8 cellular contexts compared by ENCODE assay signal in the genomic region with DNA sequence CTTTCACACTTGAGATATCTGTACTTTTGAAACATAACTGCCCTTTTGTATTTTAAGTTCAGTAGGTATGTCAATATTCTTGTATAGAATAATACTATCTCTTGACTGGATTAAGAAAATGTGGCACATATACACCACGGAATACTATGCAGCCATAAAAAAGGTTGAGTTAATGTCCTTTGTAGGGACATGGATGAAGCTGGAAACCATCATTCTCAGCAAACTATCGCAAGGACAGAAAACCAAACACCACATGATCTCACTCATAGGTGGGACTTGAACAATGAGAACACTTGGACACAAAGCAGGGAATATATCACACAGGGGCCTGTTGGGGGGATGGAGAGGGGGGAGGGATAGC. TPM values are rescaled to one million over a fixed set of nuclear protein-coding genes. Genes with fewer than 3 reads are reported as not detected.
DNase-seq lines count a peak whose midpoint lies in the region; ATAC-seq and TF ChIP-seq lines count a peak whose summit lies in the region.
"Not testable (repeated sequence)": the region's sequence is repeated elsewhere in the genome, so short reads cannot be mapped to it uniquely, and the experiment has no call there.

No MANE protein-coding gene starts in this region.

- H3K9ac ChIP-seq in endocrine pancreas (ENCODE audit: control insufficient read depth, insufficient read depth, low read length), result not testable (repeated sequence)

- H3K27ac ChIP-seq in CD4-positive, alpha-beta T cell (ENCODE audit: low read depth, low read length), result not testable (repeated sequence)
- peak overlapping the region in 3 of 4 donors; percentile 5 to 98 (median 94) for H3K27ac ChIP-seq in upper lobe of left lung

- CTCF ChIA-PET in CD4-positive, alpha-beta T cell (lab: Charles Lee); activated naive CD4-positive, alpha-beta T cell treated with anti-CD3 and anti-CD28 coated beads, Interleukin-2, amount 10 ng/mL, durations not matched to agents 7 days and 5 days (lab: Charles Lee): not testable (repeated sequence)

- H3K4me3 ChIP-seq in endocrine pancreas (ENCODE audit: control insufficient read depth, insufficient read depth, low read length), result peak overlapping the region; percentile 68
- not testable (repeated sequence) for H3K4me3 ChIP-seq in upper lobe of left lung

- H3K27me3 Mint-ChIP-seq in CD4-positive, alpha-beta T cell; HFFc6 (ENCODE audit: insufficient read depth); neural crest cell (ENCODE audit: low read depth): not testable (repeated sequence)
- peaks cover 50% of the 10 kb centered on the region for H3K27me3 Mint-ChIP-seq in activated CD4-positive, alpha-beta T cell treated with anti-CD3 and anti-CD28 coated beads, Interleukin-2, amount 10 ng/mL, durations not matched to agents 24 days and 14 days
- H3K27me3 Mint-ChIP-seq in activated naive CD4-positive, alpha-beta T cell treated with anti-CD3 and anti-CD28 coated beads, Interleukin-2, amount 10 ng/mL, durations not matched to agents 7 days and 5 days, result peaks cover 53% of the 10 kb centered on the region
- peaks cover 32% of the 10 kb centered on the region for H3K27me3 Mint-ChIP-seq in memory B cell

- H3K9me3 Mint-ChIP-seq in CD4-positive, alpha-beta T cell; HFFc6; neural crest cell: not testable (repeated sequence)
- peaks cover 22% of the 10 kb centered on the region for H3K9me3 Mint-ChIP-seq in activated CD4-positive, alpha-beta T cell treated with anti-CD3 and anti-CD28 coated beads, Interleukin-2, amount 10 ng/mL, durations not matched to agents 24 days and 14 days
- peaks cover 11% of the 10 kb centered on the region for H3K9me3 Mint-ChIP-seq in activated naive CD4-positive, alpha-beta T cell treated with anti-CD3 and anti-CD28 coated beads, Interleukin-2, amount 10 ng/mL, durations not matched to agents 7 days and 5 days
- H3K9me3 Mint-ChIP-seq in memory B cell, result peaks cover 12% of the 10 kb centered on the region

- not testable (repeated sequence) for H3K4me1 ChIP-seq in endocrine pancreas (ENCODE audit: control insufficient read depth, insufficient read depth, low read length)
- peaks cover 4 to 18% (median 14%) of the 10 kb centered on the region in 4 donors for H3K4me1 ChIP-seq in upper lobe of left lung

- peak overlapping the region; percentile 80 for H3K27ac Mint-ChIP-seq in CD4-positive, alpha-beta T cell
- peak overlapping the region; percentile 95 for H3K27ac Mint-ChIP-seq in HFFc6
- H3K27ac Mint-ChIP-seq in activated CD4-positive, alpha-beta T cell treated with anti-CD3 and anti-CD28 coated beads, Interleukin-2, amount 10 ng/mL, durations not matched to agents 24 days and 14 days, result peak overlapping the region; percentile 46
- H3K27ac Mint-ChIP-seq in activated naive CD4-positive, alpha-beta T cell treated with anti-CD3 and anti-CD28 coated beads, Interleukin-2, amount 10 ng/mL, durations not matched to agents 7 days and 5 days; memory B cell; neural crest cell (ENCODE audit: unreplicated experiment): not testable (repeated sequence)

- not testable (repeated sequence) for H3K9me3 ChIP-seq in CD4-positive, alpha-beta T cell (ENCODE audit: control insufficient read depth, low read length); endocrine pancreas (ENCODE audit: control insufficient read depth, low read length); upper lobe of left lung

- DNase-seq in CD4-positive, alpha-beta T cell; HFFc6; activated CD4-positive, alpha-beta T cell treated with anti-CD3 and anti-CD28 coated beads, Interleukin-2, amount 10 ng/mL, durations not matched to agents 24 days and 14 days; activated naive CD4-positive, alpha-beta T cell treated with anti-CD3 and anti-CD28 coated beads, Interleukin-2, amount 10 ng/mL, durations not matched to agents 7 days and 5 days; memory B cell (ENCODE audit: low spot score in 2 of 2); neural crest cell (ENCODE audit: low read depth, low spot score); upper lobe of left lung: not testable (repeated sequence)

- intact Hi-C loops in CD4-positive, alpha-beta T cell (cut with DNase I, micrococcal nuclease), result loop anchor here in 1 of 2 experiments (10.0 kb wide), 1 partner anchor 248 kb away; no protein-coding TSS in a partner anchor
- intact Hi-C loops in activated CD4-positive, alpha-beta T cell treated with anti-CD3 and anti-CD28 coated beads, Interleukin-2, amount 10 ng/mL, durations not matched to agents 24 days and 14 days (cut with micrococcal nuclease), result loop anchor here (5.0 kb wide), 2 partner anchors 61 to 266 kb away; no protein-coding TSS in a partner anchor

- peak overlapping the region; percentile 97 for H3K4me3 Mint-ChIP-seq in CD4-positive, alpha-beta T cell
- H3K4me3 Mint-ChIP-seq in HFFc6 (peak overlapping the region; percentile 89; the same call in 1 of the 2 replicates), memory B cell (peak overlapping the region; percentile 40), neural crest cell (peak overlapping the region; percentile 99)
- peak overlapping the region; percentile 39 for H3K4me3 Mint-ChIP-seq in activated CD4-positive, alpha-beta T cell treated with anti-CD3 and anti-CD28 coated beads, Interleukin-2, amount 10 ng/mL, durations not matched to agents 24 days and 14 days
- peak overlapping the region; percentile 33 for H3K4me3 Mint-ChIP-seq in activated naive CD4-positive, alpha-beta T cell treated with anti-CD3 and anti-CD28 coated beads, Interleukin-2, amount 10 ng/mL, durations not matched to agents 7 days and 5 days

- not testable (repeated sequence) for H3K36me3 ChIP-seq in endocrine pancreas (ENCODE audit: control insufficient read depth, insufficient read depth, low read length); upper lobe of left lung

- not testable (repeated sequence) for ATAC-seq in CD4-positive, alpha-beta T cell (ENCODE audit: poor library complexity); memory B cell (ENCODE audit: low read depth); upper lobe of left lung (ENCODE audit: low FRiP score in 2 of 2)

- TF ChIP-seq POLR2A in upper lobe of left lung (IDR thresholded peaks at IDR 0.05), result not testable (repeated sequence)

- TF ChIP-seq EP300 in upper lobe of left lung (IDR thresholded peaks at IDR 0.05), result not testable (repeated sequence)

- H3K4me1 Mint-ChIP-seq in CD4-positive, alpha-beta T cell (ENCODE audit: low read depth), result peaks cover 32% of the 10 kb centered on the region
- H3K4me1 Mint-ChIP-seq in HFFc6 (ENCODE audit: low read depth), result peaks cover 38% of the 10 kb centered on the region
- H3K4me1 Mint-ChIP-seq in activated CD4-positive, alpha-beta T cell treated with anti-CD3 and anti-CD28 coated beads, Interleukin-2, amount 10 ng/mL, durations not matched to agents 24 days and 14 days, result peaks cover 28% of the 10 kb centered on the region
- H3K4me1 Mint-ChIP-seq in activated naive CD4-positive, alpha-beta T cell treated with anti-CD3 and anti-CD28 coated beads, Interleukin-2, amount 10 ng/mL, durations not matched to agents 7 days and 5 days, result peaks cover 25% of the 10 kb centered on the region
- peaks cover 13% of the 10 kb centered on the region for H3K4me1 Mint-ChIP-seq in memory B cell
- H3K4me1 Mint-ChIP-seq in neural crest cell, result peaks cover 35% of the 10 kb centered on the region

- POLR2A ChIA-PET in CD4-positive, alpha-beta T cell (lab: Charles Lee), result interaction anchor here (2.8 kb wide), 1 partner anchor 184 kb away, joined by 16 read pairs; no protein-coding TSS in a partner anchor

- 87 to 91% methylated on average over 2 of the region's 2 CpGs for WGBS in upper lobe of left lung, 2 donors

- not testable (repeated sequence) for TF ChIP-seq CTCF in CD4-positive, alpha-beta T cell (IDR thresholded peaks at IDR 0.05); HFFc6 (IDR thresholded peaks at IDR 0.05); neural crest cell (conservative IDR thresholded peaks at IDR 0.05); upper lobe of left lung (IDR thresholded peaks at IDR 0.05)

- H3K36me3 Mint-ChIP-seq in CD4-positive, alpha-beta T cell (ENCODE audit: low read depth); activated naive CD4-positive, alpha-beta T cell treated with anti-CD3 and anti-CD28 coated beads, Interleukin-2, amount 10 ng/mL, durations not matched to agents 7 days and 5 days; memory B cell; neural crest cell (ENCODE audit: low read depth): not testable (repeated sequence)
- H3K36me3 Mint-ChIP-seq in HFFc6 (ENCODE audit: low read depth), result peaks cover 11% of the 10 kb centered on the region
- peaks cover 14% of the 10 kb centered on the region for H3K36me3 Mint-ChIP-seq in activated CD4-positive, alpha-beta T cell treated with anti-CD3 and anti-CD28 coated beads, Interleukin-2, amount 10 ng/mL, durations not matched to agents 24 days and 14 days (ENCODE audit: low read depth)

- not testable (repeated sequence) for H3K27me3 ChIP-seq in CD4-positive, alpha-beta T cell (ENCODE audit: control insufficient read depth, insufficient read depth, low read length); endocrine pancreas (ENCODE audit: control insufficient read depth, insufficient read depth, low read length); upper lobe of left lung

RNA-seq across cellular contexts. Expression of gene RAPH1, which starts 1.5 kb away (rescaled TPM):
- 1 to 10 TPM; 4.3 to 5.8 TPM for total RNA-seq in CD4-positive, alpha-beta T cell
- 10 to 100 TPM; 40.9 to 49.5 (median 46.9) TPM for total RNA-seq in HFFc6 (2021; fragmentation: NEBNext Ultra II Directional; extraction: Animal tissue kit (Norgen Biotek cat#: 25700))
- total RNA-seq in activated CD4-positive, alpha-beta T cell treated with anti-CD3 and anti-CD28 coated beads, Interleukin-2, amount 10 ng/mL, durations not matched to agents 24 days and 14 days, result 6.0 and 6.1 TPM in 2 replicates
- 24.8 and 25.7 TPM in 2 replicates for total RNA-seq in neural crest cell
- 100 to 1,000 TPM in 1 of 6 donors, 10 to 100 TPM in 5; 52.1 to 144 (median 65.6) TPM for total RNA-seq in upper lobe of left lung

Comparison
In these comparisons a context has a peak if more than half of its experiments do, and no peak if none do; other contexts are left out.
1. H3K4me3 Mint-ChIP-seq: peak in every context shown above with its lines; median percentile 99 in neural crest cell; 97 in CD4-positive, alpha-beta T cell; 89 in HFFc6; 40 in memory B cell; 39 in activated CD4-positive, alpha-beta T cell treated with anti-CD3 and anti-CD28 coated beads, Interleukin-2, amount 10 ng/mL, durations not matched to agents 24 days and 14 days; 33 in activated naive CD4-positive, alpha-beta T cell treated with anti-CD3 and anti-CD28 coated beads, Interleukin-2, amount 10 ng/mL, durations not matched to agents 7 days and 5 days.